8 cellular contexts compared by ENCODE assay signal in the genomic region with DNA sequence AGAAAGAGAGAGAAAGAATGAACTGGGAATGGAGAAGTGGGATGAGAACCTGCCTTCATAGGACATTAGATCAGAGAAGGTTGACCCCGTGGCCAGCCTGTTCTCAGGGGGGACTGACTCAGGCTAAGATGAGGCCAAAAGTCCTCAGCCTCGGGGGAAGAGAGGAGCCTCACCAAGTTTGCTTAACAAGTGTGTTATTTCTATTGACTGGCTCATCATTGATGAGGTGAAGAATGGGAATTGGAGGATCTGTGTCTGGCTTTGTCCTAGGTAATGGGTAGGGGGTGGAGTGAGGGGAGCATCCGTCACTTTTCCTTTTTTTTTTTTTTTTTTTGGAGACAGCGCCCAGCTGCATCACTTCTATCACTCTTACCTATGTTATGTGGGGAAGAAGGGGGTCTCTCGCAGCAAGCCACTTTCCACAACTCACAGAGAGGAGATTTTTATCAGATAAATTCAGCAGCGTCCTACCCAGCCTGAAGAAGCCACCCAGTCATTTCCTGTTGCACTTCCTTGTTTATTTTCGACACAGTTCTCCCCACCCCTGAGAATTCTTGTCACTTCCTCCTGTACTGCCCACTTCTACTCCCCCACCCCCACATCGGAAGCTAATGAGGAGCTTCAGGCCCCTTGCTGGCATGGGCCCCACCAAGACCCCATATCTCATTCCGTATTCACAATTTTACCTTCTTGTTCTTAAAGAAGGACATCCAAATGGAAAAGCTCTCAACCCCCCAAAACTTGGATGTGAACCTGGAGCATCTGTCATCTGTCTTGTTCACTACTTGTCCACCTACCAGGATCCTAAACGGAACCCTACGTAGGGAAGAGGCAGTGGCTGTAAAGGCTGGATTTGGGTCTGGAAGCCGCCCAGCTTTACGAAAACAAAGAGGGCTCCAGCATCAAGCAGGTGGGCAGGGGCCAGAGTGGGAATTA.
DNase-seq lines count a peak whose midpoint lies in the region; ATAC-seq, FAIRE-seq and TF ChIP-seq lines count a peak whose summit lies in the region.

No MANE protein-coding gene starts in this region.

- H3K9ac ChIP-seq in OCI-LY3 (ENCODE audit: low read length) = no peak overlapping the region

- peaks cover 44% of the 10 kb centered on the region for H3K4me1 Mint-ChIP-seq in nephron progenitor cell

- H3K36me3 ChIP-seq in OCI-LY3 (replicated peaks; ENCODE audit: low read depth, low read length) = peaks cover 3% of the 10 kb centered on the region

- peaks cover 17% of the 10 kb centered on the region for H3K36me3 Mint-ChIP-seq in nephron progenitor cell (ENCODE audit: low read depth)

- H3K9me3 ChIP-seq in OCI-LY3 (ENCODE audit: insufficient read depth, low read length) = no peaks in the 10 kb centered on the region

- peak overlapping the region; percentile 77 for H3K4me2 ChIP-seq in OCI-LY3 (ENCODE audit: low read length)

- peak overlapping the region; percentile 39; the same call in 1 of the 2 replicates for H2AFZ ChIP-seq in OCI-LY3 (ENCODE audit: low read depth, low read length)

- peak; percentile 17 for ATAC-seq in GM19351 (IDR thresholded peaks at IDR 0.05; ENCODE audit: unreplicated experiment)
- no peak for ATAC-seq in activated CD4-positive, CD25-positive, alpha-beta regulatory T cell treated with anti-CD3 and anti-CD28 coated beads, Interleukin-2, amount 50 U/mL, for 24 hours

- peak; percentile 78 for DNase-seq in central memory CD4-positive, alpha-beta T cell
- DNase-seq in nephron progenitor cell (no peak), HTR-8/SVneo (ENCODE audit: insufficient read length, low spot score) (no peak), NCI-H2107 (lab: John Stamatoyannopoulos, UW) (no peak), NCI-H1436 (lab: John Stamatoyannopoulos, UW) (no peak)

- H3K9me3 Mint-ChIP-seq in nephron progenitor cell = peaks cover 20% of the 10 kb centered on the region

- H3K27me3 ChIP-seq in OCI-LY3 (ENCODE audit: low read depth, low read length) = peaks cover 18% of the 10 kb centered on the region

- H4K20me1 ChIP-seq in OCI-LY3 (ENCODE audit: insufficient read depth, low read length) = peaks cover 2% of the 10 kb centered on the region; the same call in 1 of the 2 replicates

- H3K27me3 Mint-ChIP-seq in nephron progenitor cell (ENCODE audit: low read depth, poor library complexity) = peaks cover 19% of the 10 kb centered on the region

- H3K4me3 Mint-ChIP-seq in nephron progenitor cell = no peak overlapping the region

- peak overlapping the region; percentile 80 for H3K27ac Mint-ChIP-seq in nephron progenitor cell

- peaks cover 36% of the 10 kb centered on the region for H3K4me1 ChIP-seq in OCI-LY3 (ENCODE audit: low read length)

- no peak overlapping the region for H3K27ac ChIP-seq in OCI-LY3 (ENCODE audit: low read length)

- H3K4me3 ChIP-seq in OCI-LY3 (ENCODE audit: low read length) = peak overlapping the region; percentile 47

- no peaks in the 10 kb centered on the region for H3K79me2 ChIP-seq in OCI-LY3 (ENCODE audit: low read length)

- no peak for FAIRE-seq in HTR-8/SVneo (lab: Jason Lieb, UNC)

- no peak for TF ChIP-seq CTCF in OCI-LY3 (IDR thresholded peaks at IDR 0.05; ENCODE audit: low read depth, low read length)
- no peak for TF ChIP-seq CTCF in nephron progenitor cell (IDR thresholded peaks at IDR 0.05)
